ENCODE assay signal across 9 cellular contexts in genomic region chr1:107430540-107431228, GRCh38.
DNase-seq lines count a peak whose midpoint lies in the region; ATAC-seq, FAIRE-seq and TF ChIP-seq lines count a peak whose summit lies in the region.
"Had no signal": no experiment of that assay in that cellular context is flagged by ENCODE, and none has a peak within 500 bp of the region (broad histone marks: within the 10 kb centered on the region; RNA-seq: fewer than 3 reads in every experiment).

No MANE protein-coding gene starts in this region.

- H3K79me2 ChIP-seq in HepG2 (ENCODE audit: insufficient read depth, low read length), result no peaks in the 10 kb centered on the region

- H3K36me3 ChIP-seq in brain microvascular endothelial cell (replicated peaks), result no peaks in the 10 kb centered on the region
- H3K36me3 ChIP-seq in HepG2 (replicated peaks in 1 of 2; ENCODE audit: control insufficient read depth in 1 of 2, insufficient read depth in 2 of 2, low read length in 2 of 2), result no peaks in the 10 kb centered on the region
- H3K36me3 ChIP-seq: BLaER1 treated with 17β-estradiol and CSF1 and Interleukin-3, amounts not matched to agents 10 nM and 100 nM had no signal

- peak; percentile 91 for FAIRE-seq in HepG2 (lab: Jason Lieb, UNC)

- no peak overlapping the region for H3K27ac ChIP-seq in brain microvascular endothelial cell
- H3K27ac ChIP-seq in HepG2 (ENCODE audit: extremely low read length, insufficient read depth, low read length), result no peak overlapping the region
- H3K27ac ChIP-seq: BLaER1 treated with 17β-estradiol and CSF1 and Interleukin-3, amounts not matched to agents 10 nM and 100 nM had no signal

- H4K20me1 ChIP-seq in HepG2 (ENCODE audit: insufficient read depth, low read length), result no peaks in the 10 kb centered on the region
- H4K20me1 ChIP-seq: BLaER1 treated with 17β-estradiol and CSF1 and Interleukin-3, amounts not matched to agents 10 nM and 100 nM had no signal

- H3K27me3 ChIP-seq in brain microvascular endothelial cell (replicated peaks), result no peaks in the 10 kb centered on the region
- no peaks in the 10 kb centered on the region for H3K27me3 ChIP-seq in HepG2 (ENCODE audit: control insufficient read depth in 1 of 2, insufficient read depth in 2 of 2, low read length in 2 of 2)
- H3K27me3 ChIP-seq: BLaER1 treated with 17β-estradiol and CSF1 and Interleukin-3, amounts not matched to agents 10 nM and 100 nM had no signal

- in situ Hi-C loops in brain microvascular endothelial cell (cut with HindIII; ENCODE audit: low pct_ligation_motif_present, low sequenced_read_pairs) (no loop called here), HepG2 (cut with HindIII; ENCODE audit: extremely low pct_ligation_motif_present, low pct_unique_long_range_greater_than_20kb) (loop anchor here (5.0 kb wide), 2 partner anchors 97 to 312 kb away; no protein-coding TSS in a partner anchor)

- TF ChIP-seq EP300 in HepG2 (IDR thresholded peaks at IDR 0.05; ENCODE audit: low read depth in 2 of 2, low read length in 2 of 2) (no peak), HepG2 (CRISPR knock-in tag; IDR thresholded peaks at IDR 0.05; ENCODE audit: borderline replicate concordance) (no peak)

- DNase-seq in NCI-H1105 treated with DMSO at 0.1 percent for 48 hours (lab: John Stamatoyannopoulos, UW) (peak; percentile 16), NCI-H1105 (lab: John Stamatoyannopoulos, UW) (no peak), NCI-H82 (lab: John Stamatoyannopoulos, UW) (peak; percentile 78), brain microvascular endothelial cell (peak; percentile 33), HepG2 (ENCODE audit: low spot score) (peak; percentile 67), activated gamma-delta T cell treated with Interleukin-2 at 50 U/mL for 16 hours (no peak)

- H3K9ac ChIP-seq in HepG2 (ENCODE audit: insufficient read depth, low read depth, low read length), result no peak overlapping the region
- H3K9ac ChIP-seq: BLaER1 treated with 17β-estradiol and CSF1 and Interleukin-3, amounts not matched to agents 10 nM and 100 nM had no signal

- peak; percentile 71 for TF ChIP-seq RAD21 in HepG2 (CRISPR knock-in tag; IDR thresholded peaks at IDR 0.05)

- H3K4me1 ChIP-seq in HepG2 (ENCODE audit: insufficient read depth, low read length), result peaks cover 7% of the 10 kb centered on the region; the same call in 1 of the 2 replicates

- H2AFZ ChIP-seq in HepG2 (ENCODE audit: low read length), result no peak overlapping the region

- no peak for TF ChIP-seq POLR2A in HepG2 (IDR thresholded peaks at IDR 0.05; ENCODE audit: insufficient read depth in 1 of 2, low read depth in 2 of 2, low read length in 2 of 2)

- no peaks in the 10 kb centered on the region for H3K9me3 ChIP-seq in HepG2 (ENCODE audit: low read length)

- H3K4me2 ChIP-seq in HepG2 (ENCODE audit: low read depth, low read length), result peak overlapping the region; percentile 51
- H3K4me2 ChIP-seq: BLaER1 treated with 17β-estradiol and CSF1 and Interleukin-3, amounts not matched to agents 10 nM and 100 nM had no signal

- TF ChIP-seq CTCF in brain microvascular endothelial cell (IDR thresholded peaks at IDR 0.05; ENCODE audit: low read depth, low read length, missing control alignments) (peak; percentile 80), HepG2 (CRISPR knock-in tag; IDR thresholded peaks at IDR 0.05) (peak; percentile 92)

- no peak overlapping the region for H3K4me3 ChIP-seq in brain microvascular endothelial cell (ENCODE audit: low read depth, low read length)
- no peak overlapping the region; a peak in 1 of 6 replicates for H3K4me3 ChIP-seq in HepG2 (replicated peaks in 1 of 3; ENCODE audit: insufficient read depth in 1 of 3, low read depth in 2 of 3, low read length in 3 of 3)
- H3K4me3 ChIP-seq: BLaER1 treated with 17β-estradiol and CSF1 and Interleukin-3, amounts not matched to agents 10 nM and 100 nM had no signal

- WGBS in HepG2 (ENCODE audit: low lambda C conversion rate), result 12% methylated on average over 14 of the region's 14 CpGs

- ATAC-seq in GM18873 (IDR thresholded peaks at IDR 0.05; ENCODE audit: low FRiP score, unreplicated experiment) (peak; percentile 92), HG03060 (IDR thresholded peaks at IDR 0.05; ENCODE audit: low read depth, unreplicated experiment) (peak; percentile 84), HepG2 (peak; percentile 98)

- POLR2A ChIA-PET in HepG2 (lab: Yijun Ruan, JAX), result interaction anchor here (1.1 kb wide), 2 partner anchors 96 to 98 kb away, joined by 3 read pairs; no protein-coding TSS in a partner anchor

- BruUV-seq in HepG2 (replicated peaks; lab: Mats Ljungman, UMichigan), result no TSS peak

- intact Hi-C loops in HepG2 (cut with micrococcal nuclease; ENCODE audit: unreplicated experiment), result loop anchor here (1.0 kb wide), 3 partner anchors 99 to 320 kb away; no protein-coding TSS in a partner anchor

- CTCF ChIA-PET in HepG2 (lab: Yijun Ruan, JAX; ENCODE audit: low intra/inter-chr PET ratio, low total read pairs), result interaction anchor here (0.7 to 4.5 kb wide), 4 partner anchors 96 to 318 kb away, joined by 3 to 45 read pairs (median 16); no protein-coding TSS in a partner anchor

TF ChIP-seq in HepG2, 621 proteins besides CTCF, POLR2A, EP300 and RAD21 (continues in another document):
- TF ChIP-seq ZNF318 (CRISPR knock-in tag; IDR thresholded peaks at IDR 0.05) (no peak), KLF16 (CRISPR knock-in tag; IDR thresholded peaks at IDR 0.05) (peak in 1 of 2 experiments; percentile 66; a peak in 2 of 4 replicates), FOXA3 (CRISPR knock-in tag; IDR thresholded peaks at IDR 0.05) (peak; percentile 95), SMC3 (IDR thresholded peaks at IDR 0.05; ENCODE audit: low read length) (peak; percentile 96)

Comparison
In these comparisons a context has a peak if more than half of its experiments do, and no peak if none do; other contexts are left out.
1. DNase-seq: peak in NCI-H1105 treated with DMSO at 0.1 percent for 48 hours (single experiment), NCI-H82 (single experiment), brain microvascular endothelial cell (single experiment) and HepG2 (single experiment); none in NCI-H1105 (single experiment) and activated gamma-delta T cell treated with Interleukin-2 at 50 U/mL for 16 hours (single experiment).
2. Peak in every context shown above with its lines, with median percentiles within 50 percentile points of each other: ATAC-seq.